In genomic region chr20:25696384-25697131, GRCh38 we compare ENCODE assay signal across 7 cellular contexts. TPM values are rescaled to one million over a fixed set of nuclear protein-coding genes. Genes with fewer than 3 reads are reported as not detected.
DNase-seq lines count a peak whose midpoint lies in the region; ATAC-seq, FAIRE-seq and TF ChIP-seq lines count a peak whose summit lies in the region.

Gene ZNF337, minus strand, starts transcription at chr20:25696853. Its CDS starts 10,436 bp downstream, at chr20:25686417.

- ATAC-seq in HG02981 (IDR thresholded peaks at IDR 0.05; ENCODE audit: unreplicated experiment), result peak; percentile 97

- peak within 1 kb of the TSS; percentile 73 for H2AFZ ChIP-seq in hepatocyte

- H3K36me3 ChIP-seq in hepatocyte (replicated peaks; ENCODE audit: insufficient read depth, low read depth), result no peaks in the 10 kb centered on the region

- H3K9me3 ChIP-seq in hepatocyte (ENCODE audit: low read depth), result no peaks in the 10 kb centered on the region

- in situ Hi-C loops in astrocyte of the cerebellum (cut with HindIII; ENCODE audit: low sequenced_read_pairs), result no loop called here

- FAIRE-seq in GM18507 (lab: Jason Lieb, UNC), result peak; percentile 97

- WGBS in hepatocyte (ENCODE audit: low lambda C conversion rate, missing lambda C conversion rate), result 1% methylated on average over 62 of the region's 81 CpGs

- H3K4me2 ChIP-seq in hepatocyte, result peak within 1 kb of the TSS; percentile 75

- H3K4me1 ChIP-seq in hepatocyte (ENCODE audit: insufficient read depth), result peaks cover 5% of the 10 kb centered on the region

- no peaks in the 10 kb centered on the region for H3K27me3 ChIP-seq in hepatocyte

- H3K4me3 ChIP-seq in astrocyte of the cerebellum (ENCODE audit: low read depth, low read length), result peak within 1 kb of the TSS; percentile 82
- H3K4me3 ChIP-seq in hepatocyte, result peak within 1 kb of the TSS; percentile 77

- H3K27ac ChIP-seq in hepatocyte, result peak within 1 kb of the TSS; percentile 87

- DNase-seq in GM18507 (ENCODE audit: extremely low spot score, insufficient read length, low read depth), result peak; percentile 87
- peak; percentile 83 for DNase-seq in NCI-H2029 treated with DMSO at 0.1 percent for 48 hours (lab: John Stamatoyannopoulos, UW)
- DNase-seq in T-helper 9 cell, result peak; percentile 89
- peak; percentile 84 for DNase-seq in astrocyte of the cerebellum (ENCODE audit: low read depth)
- peak; percentile 97 for DNase-seq in hepatocyte (ENCODE audit: low spot score)
- DNase-seq in renal cortical epithelial cell (ENCODE audit: low read depth), result peak; percentile 90

- H3K79me2 ChIP-seq in hepatocyte, result peaks cover 30% of the 10 kb centered on the region

- no peaks in the 10 kb centered on the region for H3K9me2 ChIP-seq in hepatocyte (replicated peaks; ENCODE audit: insufficient read depth)

- peak; percentile 24 for TF ChIP-seq CTCF in astrocyte of the cerebellum (IDR thresholded peaks at IDR 0.05; ENCODE audit: low read depth, low read length, missing control alignments)
- TF ChIP-seq CTCF in hepatocyte (IDR thresholded peaks at IDR 0.05; ENCODE audit: poor library complexity), result peak; percentile 23

- H4K20me1 ChIP-seq in hepatocyte (ENCODE audit: insufficient read depth, poor library complexity, severe bottlenecking), result no peaks in the 10 kb centered on the region

RNA-seq across cellular contexts. Expression of gene ZNF337, which starts in this region (rescaled TPM):
- total RNA-seq in hepatocyte (7.7 and 11.3 TPM in 2 replicates), renal cortical epithelial cell (6.8 and 22.6 TPM in 2 replicates)
- 6.6 and 7.1 TPM in 2 replicates for polyA plus RNA-seq in hepatocyte

Comparison
In these comparisons a context has a peak if more than half of its experiments do, and no peak if none do; other contexts are left out.
1. Peak in every context shown above with its lines: DNase-seq, ATAC-seq, H3K4me3 ChIP-seq and H3K27ac ChIP-seq.